ENCODE assay signal across 16 cellular contexts in the genomic region with DNA sequence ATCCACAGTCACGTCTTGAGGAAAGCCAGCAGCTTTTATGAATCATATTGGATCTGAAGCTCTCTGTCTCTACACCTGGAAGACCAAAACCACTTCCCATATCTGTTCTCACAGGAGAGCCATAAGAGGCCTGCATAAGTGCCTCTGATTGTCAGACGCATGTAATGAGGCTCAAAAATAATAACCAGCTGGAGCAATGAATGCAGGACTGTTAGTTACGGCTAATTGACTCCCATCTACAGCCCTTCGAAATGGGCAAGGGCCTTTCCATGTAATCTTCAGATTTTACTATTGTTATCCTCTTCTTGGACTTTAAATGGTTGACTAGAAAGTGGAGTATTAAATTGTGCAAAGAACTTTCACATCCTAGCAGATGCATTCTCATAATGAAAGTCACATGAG. TPM values are rescaled to one million over a fixed set of nuclear protein-coding genes. Genes with fewer than 3 reads are reported as not detected.
A peak's percentile ranks its signal among the peaks of the same experiment; 100 is the strongest.
DNase-seq lines count a peak whose midpoint lies in the region; ATAC-seq and TF ChIP-seq lines count a peak whose summit lies in the region.
"Had no signal": no experiment of that assay in that cellular context is flagged by ENCODE, and none has a peak within 500 bp of the region (broad histone marks: within the 10 kb centered on the region; RNA-seq: fewer than 3 reads in every experiment).

No MANE protein-coding gene starts in this region.

- peaks cover 3% of the 10 kb centered on the region for H3K9me3 Mint-ChIP-seq in activated naive CD8-positive, alpha-beta T cell treated with anti-CD3 and anti-CD28 coated beads, Interleukin-2, amount 50 U/mL, for 24 hours
- H3K9me3 Mint-ChIP-seq in CD14-positive monocyte = peaks cover 0 to 8% (median 5%) of the 10 kb centered on the region in 7 donors
- H3K9me3 Mint-ChIP-seq: activated T-helper 2 cell treated with anti-CD3 and anti-CD28 coated beads, Interferon-gamma antibody, Interleukin-2, Interleukin-4, amounts not matched to agents 10 μg/mL and 5 μg/mL and 100 μg/mL, durations not matched to agents 14 hours and 24 hours and 36 hours had no signal

- TF ChIP-seq CTCF in BE2C (IDR thresholded peaks at IDR 0.05; ENCODE audit: low read depth, low read length) (no peak), epithelial cell of esophagus (IDR thresholded peaks at IDR 0.05; ENCODE audit: insufficient read depth, low read depth, low read length, missing control alignments) (no peak), CD14-positive monocyte (IDR thresholded peaks at IDR 0.05) (no peak)

- H3K4me1 ChIP-seq in BE2C (peaks cover 4% of the 10 kb centered on the region; the same call in 1 of the 2 replicates), right cardiac atrium (ENCODE audit: control insufficient read depth, insufficient read depth, low read length) (no peaks in the 10 kb centered on the region)

- ATAC-seq in activated naive CD8-positive, alpha-beta T cell treated with anti-CD3 and anti-CD28 coated beads, Interleukin-2, amount 50 U/mL, for 24 hours = no peak
- no peak for ATAC-seq in GM21737 (IDR thresholded peaks at IDR 0.05; ENCODE audit: unreplicated experiment)
- ATAC-seq in right cardiac atrium = no peak

- intact Hi-C loops in CD14-positive monocyte (cut with micrococcal nuclease) = no loop called here
- intact Hi-C loops in right cardiac atrium (cut with DNase I) = no loop called here

- DNase-seq in BE2C = peak; percentile 8
- peak; percentile 97 for DNase-seq in NCI-H1105 treated with DMSO at 0.1 percent for 48 hours (lab: John Stamatoyannopoulos, UW)
- peak; percentile 94 for DNase-seq in NCI-H345 treated with DMSO at 0.1 percent for 48 hours (lab: John Stamatoyannopoulos, UW; ENCODE audit: unreplicated experiment)
- peak; percentile 39 for DNase-seq in epithelial cell of esophagus (ENCODE audit: low read depth)
- no peak for DNase-seq in activated naive CD8-positive, alpha-beta T cell treated with anti-CD3 and anti-CD28 coated beads, Interleukin-2, amount 50 U/mL, for 24 hours
- no peak for DNase-seq in CD14-positive monocyte (ENCODE audit: low spot score)
- no peak for DNase-seq in right cardiac atrium
- DNase-seq: activated CD4-positive, alpha-beta memory T cell treated with anti-CD3 and anti-CD28 coated beads for 36 hours; DND-41; midbrain; NCI-H1930; ovary; spleen; T1000 had no signal

- no peak overlapping the region for H3K4me3 Mint-ChIP-seq in activated naive CD8-positive, alpha-beta T cell treated with anti-CD3 and anti-CD28 coated beads, Interleukin-2, amount 50 U/mL, for 24 hours
- H3K4me3 Mint-ChIP-seq in CD14-positive monocyte = no peak overlapping the region
- H3K4me3 Mint-ChIP-seq: activated CD4-positive, alpha-beta memory T cell treated with anti-CD3 and anti-CD28 coated beads for 36 hours had no signal

- H3K4me1 Mint-ChIP-seq in activated naive CD8-positive, alpha-beta T cell treated with anti-CD3 and anti-CD28 coated beads, Interleukin-2, amount 50 U/mL, for 24 hours = peaks cover 6% of the 10 kb centered on the region
- H3K4me1 Mint-ChIP-seq in CD14-positive monocyte = peaks cover 34% of the 10 kb centered on the region

- 69% methylated on average over 4 of the region's 4 CpGs for WGBS in right cardiac atrium

- no peaks in the 10 kb centered on the region for H3K36me3 Mint-ChIP-seq in activated naive CD8-positive, alpha-beta T cell treated with anti-CD3 and anti-CD28 coated beads, Interleukin-2, amount 50 U/mL, for 24 hours (ENCODE audit: low read depth)
- no peaks in the 10 kb centered on the region for H3K36me3 Mint-ChIP-seq in CD14-positive monocyte

- H3K27ac ChIP-seq in right cardiac atrium (ENCODE audit: low read length) = no peak overlapping the region
- H3K27ac ChIP-seq: ovary, spleen had no signal

- H3K27me3 ChIP-seq in BE2C = no peaks in the 10 kb centered on the region
- no peaks in the 10 kb centered on the region for H3K27me3 ChIP-seq in right cardiac atrium (ENCODE audit: control insufficient read depth, insufficient read depth)
- H3K27me3 ChIP-seq: ovary had no signal

- H3K27me3 Mint-ChIP-seq in activated naive CD8-positive, alpha-beta T cell treated with anti-CD3 and anti-CD28 coated beads, Interleukin-2, amount 50 U/mL, for 24 hours = peaks cover 30% of the 10 kb centered on the region
- H3K27me3 Mint-ChIP-seq in CD14-positive monocyte (ENCODE audit: low read depth in 3 of 3) = peaks cover 0 to 2% (median 2%) of the 10 kb centered on the region in 3 donors

- no peaks in the 10 kb centered on the region for H3K36me3 ChIP-seq in BE2C
- H3K36me3 ChIP-seq: ovary, spleen had no signal

- H3K4me3 ChIP-seq in BE2C (ENCODE audit: low read depth, low read length) (no peak overlapping the region), epithelial cell of esophagus (ENCODE audit: low read length) (no peak overlapping the region), right cardiac atrium (ENCODE audit: low read length) (no peak overlapping the region)
- H3K4me3 ChIP-seq: ovary, spleen had no signal

- H3K9me3 ChIP-seq in BE2C (no peaks in the 10 kb centered on the region), right cardiac atrium (ENCODE audit: control insufficient read depth, low read length) (no peaks in the 10 kb centered on the region)
- H3K9me3 ChIP-seq: ovary had no signal

- H3K27ac Mint-ChIP-seq in activated naive CD8-positive, alpha-beta T cell treated with anti-CD3 and anti-CD28 coated beads, Interleukin-2, amount 50 U/mL, for 24 hours = no peak overlapping the region
- H3K27ac Mint-ChIP-seq in CD14-positive monocyte = no peak overlapping the region
- H3K27ac Mint-ChIP-seq: activated CD4-positive, alpha-beta memory T cell treated with anti-CD3 and anti-CD28 coated beads for 36 hours; activated T-helper 2 cell treated with anti-CD3 and anti-CD28 coated beads, Interferon-gamma antibody, Interleukin-2, Interleukin-4, amounts not matched to agents 10 μg/mL and 5 μg/mL and 100 μg/mL, durations not matched to agents 14 hours and 24 hours and 36 hours had no signal

RNA-seq across cellular contexts. Expression of gene SEMA3C, which starts 4.4 kb away (rescaled TPM):
- polyA plus RNA-seq in BE2C (2012; ENCODE audit: insufficient read depth, insufficient read length, low read depth) = 5.1 TPM
- 10 to 100 TPM; 13.7 to 14.1 TPM for polyA plus RNA-seq in CD14-positive monocyte
- total RNA-seq in right cardiac atrium = 10 to 100 TPM; 32.9 to 42.3 (median 41.0) TPM
- 10.1 TPM for polyA plus RNA-seq in right cardiac atrium
- total RNA-seq: activated CD4-positive, alpha-beta memory T cell treated with anti-CD3 and anti-CD28 coated beads for 36 hours; activated T-helper 2 cell treated with anti-CD3 and anti-CD28 coated beads, Interferon-gamma antibody, Interleukin-2, Interleukin-4, amounts not matched to agents 10 μg/mL and 5 μg/mL and 100 μg/mL, durations not matched to agents 14 hours and 24 hours and 36 hours had no signal

Comparison
In these comparisons a context has a peak if more than half of its experiments do, and no peak if none do; other contexts are left out.
1. DNase-seq: peak in BE2C (single experiment), NCI-H1105 treated with DMSO at 0.1 percent for 48 hours (single experiment), NCI-H345 treated with DMSO at 0.1 percent for 48 hours (single experiment) and epithelial cell of esophagus (single experiment); none in activated naive CD8-positive, alpha-beta T cell treated with anti-CD3 and anti-CD28 coated beads, Interleukin-2, amount 50 U/mL, for 24 hours (single experiment), CD14-positive monocyte (single experiment) and right cardiac atrium (0 of 3).